30 cellular contexts compared by ENCODE assay signal in genomic region chr14:106490442-106490841, GRCh38.
"Had no signal": no experiment of that assay in that cellular context is flagged by ENCODE, and none has a peak within 500 bp of the region (broad histone marks: within the 10 kb centered on the region; RNA-seq: fewer than 3 reads in every experiment).

No MANE protein-coding gene starts in this region.

- H3K27me3 ChIP-seq: adrenal gland, body of pancreas, brain microvascular endothelial cell had no signal

- ATAC-seq: activated CD8-positive, alpha-beta T cell treated with anti-CD3 and anti-CD28 coated beads for 36 hours; activated naive CD4-positive, alpha-beta T cell treated with anti-CD3 and anti-CD28 coated beads, Interleukin-2, amount 50 U/mL, for 72 hours; activated T-cell treated with anti-CD3 and anti-CD28 coated beads, Interleukin-2, amount 50 U/mL, for 4 hours; activated T-cell treated with anti-CD3 and anti-CD28 coated beads, Interleukin-2, amount 50 U/mL, for 72 hours; activated T-helper 17 cell treated with anti-CD3 and anti-CD28 coated beads, Interleukin-2, amount 50 U/mL, for 72 hours; body of pancreas had no signal

- H3K4me3 Mint-ChIP-seq: activated B cell treated with CpG ODN at 0.5 μM for 24 hours; activated CD4-positive, alpha-beta memory T cell treated with anti-CD3 and anti-CD28 coated beads for 36 hours; activated CD4-positive, alpha-beta T cell treated with anti-CD3 and anti-CD28 coated beads, Interleukin-2, amount 10 ng/mL, durations not matched to agents 7 days and 5 days; activated CD8-positive, alpha-beta T cell treated with anti-CD3 and anti-CD28 coated beads for 36 hours; activated naive CD4-positive, alpha-beta T cell treated with anti-CD3 and anti-CD28 coated beads for 36 hours; activated naive CD8-positive, alpha-beta T cell treated with anti-CD3 and anti-CD28 coated beads for 36 hours; activated T-cell treated with anti-CD3 and anti-CD28 coated beads, Interleukin-2, amount 50 U/mL, for 4 hours; activated T-helper 1 cell treated with anti-CD3 and anti-CD28 coated beads, Interleukin-12 subunit alpha, Interleukin-12 subunit beta, Interleukin-2, Interleukin-4 antibody, amounts not matched to agents 30 ng/mL and 10 ng/mL and 1 ng/mL, durations not matched to agents 14 hours and 24 hours and 36 hours; activated T-helper 17 cell treated with anti-CD3 and anti-CD28 coated beads, Interleukin-2, amount 50 U/mL, for 72 hours; T-helper 2 cell treated with Interferon-gamma antibody and Interleukin-4, amounts not matched to agents 5 μg/mL and 100 μg/mL, for 36 hours had no signal

- H3K27me3 Mint-ChIP-seq: activated B cell treated with CpG ODN at 0.5 μM for 24 hours; activated CD4-positive, alpha-beta memory T cell treated with anti-CD3 and anti-CD28 coated beads for 36 hours; activated CD4-positive, alpha-beta T cell treated with anti-CD3 and anti-CD28 coated beads, Interleukin-2, amount 10 ng/mL, durations not matched to agents 7 days and 5 days; activated CD8-positive, alpha-beta T cell treated with anti-CD3 and anti-CD28 coated beads for 36 hours; activated naive CD8-positive, alpha-beta T cell treated with anti-CD3 and anti-CD28 coated beads for 36 hours; activated T-helper 17 cell treated with anti-CD3 and anti-CD28 coated beads, Interleukin-2, amount 50 U/mL, for 72 hours had no signal

- H3K36me3 Mint-ChIP-seq: activated CD4-positive, alpha-beta memory T cell treated with anti-CD3 and anti-CD28 coated beads for 36 hours; activated naive CD4-positive, alpha-beta T cell treated with anti-CD3 and anti-CD28 coated beads, Interleukin-2, amount 50 U/mL, for 72 hours; activated naive CD8-positive, alpha-beta T cell treated with anti-CD3 and anti-CD28 coated beads for 36 hours had no signal

- H3K27ac ChIP-seq: adrenal gland, body of pancreas, brain microvascular endothelial cell, breast epithelium, VCaP had no signal

- H3K9me3 Mint-ChIP-seq: activated CD4-positive, alpha-beta memory T cell treated with anti-CD3 and anti-CD28 coated beads for 36 hours; activated CD4-positive, alpha-beta T cell treated with anti-CD3 and anti-CD28 coated beads, Interleukin-2, amount 10 ng/mL, durations not matched to agents 7 days and 5 days; activated CD8-positive, alpha-beta T cell treated with anti-CD3 and anti-CD28 coated beads for 36 hours; activated naive CD4-positive, alpha-beta T cell treated with anti-CD3 and anti-CD28 coated beads, Interleukin-2, amount 50 U/mL, for 72 hours; activated naive CD8-positive, alpha-beta T cell treated with anti-CD3 and anti-CD28 coated beads for 36 hours; activated T-cell treated with anti-CD3 and anti-CD28 coated beads, Interleukin-2, amount 50 U/mL, for 4 hours; activated T-cell treated with anti-CD3 and anti-CD28 coated beads, Interleukin-2, amount 50 U/mL, for 72 hours; activated T-helper 17 cell treated with anti-CD3 and anti-CD28 coated beads, Interleukin-2, amount 50 U/mL, for 72 hours; T-helper 2 cell treated with Interferon-gamma antibody and Interleukin-4, amounts not matched to agents 5 μg/mL and 100 μg/mL, for 36 hours had no signal

- H3K4me3 ChIP-seq: adrenal gland, body of pancreas, breast epithelium had no signal

- H3K4me1 ChIP-seq: adrenal gland, body of pancreas, breast epithelium had no signal

- H3K36me3 ChIP-seq: adrenal gland, brain microvascular endothelial cell, breast epithelium had no signal

- H3K27ac Mint-ChIP-seq: activated B cell treated with CpG ODN at 0.5 μM for 24 hours; activated CD4-positive, alpha-beta memory T cell treated with anti-CD3 and anti-CD28 coated beads for 36 hours; activated CD4-positive, alpha-beta T cell treated with anti-CD3 and anti-CD28 coated beads, Interleukin-2, amount 10 ng/mL, durations not matched to agents 7 days and 5 days; activated CD8-positive, alpha-beta T cell treated with anti-CD3 and anti-CD28 coated beads for 36 hours; activated naive CD4-positive, alpha-beta T cell treated with anti-CD3 and anti-CD28 coated beads for 36 hours; activated naive CD8-positive, alpha-beta T cell treated with anti-CD3 and anti-CD28 coated beads for 36 hours; activated T-cell treated with anti-CD3 and anti-CD28 coated beads, Interleukin-2, amount 50 U/mL, for 72 hours; T-helper 2 cell treated with Interferon-gamma antibody and Interleukin-4, amounts not matched to agents 5 μg/mL and 100 μg/mL, for 36 hours had no signal

- H3K9me3 ChIP-seq: adrenal gland, body of pancreas had no signal

- DNase-seq: activated B cell treated with CpG ODN at 0.5 μM for 24 hours; activated CD4-positive, alpha-beta memory T cell treated with anti-CD3 and anti-CD28 coated beads for 36 hours; activated CD4-positive, alpha-beta T cell treated with anti-CD3 and anti-CD28 coated beads for 4 hours; activated CD4-positive, alpha-beta T cell treated with anti-CD3 and anti-CD28 coated beads, Interleukin-2, amount 10 ng/mL, durations not matched to agents 7 days and 5 days; activated CD4-positive, CD25-positive, alpha-beta regulatory T cell treated with anti-CD3 and anti-CD28 coated beads, Interleukin-2, amount 50 U/mL, for 72 hours; activated CD8-positive, alpha-beta memory T cell treated with anti-CD3 and anti-CD28 coated beads, Interleukin-2, amount 50 U/mL, for 4 hours; activated CD8-positive, alpha-beta T cell treated with anti-CD3 and anti-CD28 coated beads for 36 hours; activated effector memory CD4-positive, alpha-beta T cell treated with anti-CD3 and anti-CD28 coated beads, Interleukin-2, amount 50 U/mL, for 16 hours; activated gamma-delta T cell treated with Interleukin-2 at 50 U/mL for 16 hours; activated naive CD4-positive, alpha-beta T cell; activated naive CD4-positive, alpha-beta T cell treated with anti-CD3 and anti-CD28 coated beads for 36 hours; activated naive CD4-positive, alpha-beta T cell treated with anti-CD3 and anti-CD28 coated beads, Interleukin-2, amount 50 U/mL, for 16 hours; activated naive CD8-positive, alpha-beta T cell treated with anti-CD3 and anti-CD28 coated beads for 36 hours; activated T-cell treated with anti-CD3 and anti-CD28 coated beads for 4 hours; activated T-cell treated with anti-CD3 and anti-CD28 coated beads, Interleukin-2, amount 50 U/mL, for 1 hour; activated T-cell treated with anti-CD3 and anti-CD28 coated beads, Interleukin-2, amount 50 U/mL, for 4 hours; activated T-cell treated with anti-CD3 and anti-CD28 coated beads, Interleukin-2, amount 50 U/mL, for 72 hours; adrenal gland; amniotic stem cell; body of pancreas; brain microvascular endothelial cell; central memory CD4-positive, alpha-beta T cell; T-helper 2 cell; T-helper 9 cell had no signal
